ENCODE assay signal across 8 cellular contexts in the genomic region with DNA sequence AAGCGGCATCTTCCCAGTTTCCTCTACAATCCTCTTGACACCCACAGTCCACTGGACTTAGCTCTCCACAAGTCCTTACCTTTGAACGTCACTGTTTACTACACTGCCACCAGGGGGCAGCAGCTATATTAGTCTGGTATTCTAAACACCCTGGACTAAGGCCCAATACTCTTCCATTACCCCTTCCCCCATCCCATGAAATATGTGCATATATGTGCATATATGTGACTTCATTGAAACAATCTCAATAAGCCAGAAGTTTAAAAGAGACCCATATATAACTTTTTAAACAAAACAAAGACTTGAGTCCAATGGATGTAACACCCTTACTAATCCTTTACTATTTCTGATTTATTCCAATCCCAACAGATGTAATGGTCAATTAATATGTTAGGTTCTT. TPM values are rescaled to one million over a fixed set of nuclear protein-coding genes. Genes with fewer than 3 reads are reported as not detected.
DNase-seq lines count a peak whose midpoint lies in the region; ATAC-seq and TF ChIP-seq lines count a peak whose summit lies in the region.

No MANE protein-coding gene starts in this region.

- H3K36me3 ChIP-seq in right lobe of liver, result no peaks in the 10 kb centered on the region

- peak; percentile 97 for ATAC-seq in GM18909 (IDR thresholded peaks at IDR 0.05; ENCODE audit: poor library complexity, unreplicated experiment)
- peak; percentile 96 for ATAC-seq in HG03139 (IDR thresholded peaks at IDR 0.05; ENCODE audit: unreplicated experiment)
- peak; percentile 70 to 72 for ATAC-seq in activated CD4-positive, CD25-positive, alpha-beta regulatory T cell treated with anti-CD3 and anti-CD28 coated beads, Interleukin-2, amount 50 U/mL, for 24 hours
- peak; percentile 98 for ATAC-seq in right lobe of liver

- peak; percentile 73 to 85 (median 82) for TF ChIP-seq CTCF in right lobe of liver (IDR thresholded peaks at IDR 0.05)

- H3K4me3 ChIP-seq in right lobe of liver, result no peak overlapping the region

- H3K27ac ChIP-seq in right lobe of liver, result no peak overlapping the region

- no peak for TF ChIP-seq POLR2A in right lobe of liver (IDR thresholded peaks at IDR 0.05)

- intact Hi-C loops in right lobe of liver (cut with DNase I), result no loop called here

- H3K9me3 ChIP-seq in right lobe of liver, result no peaks in the 10 kb centered on the region

- no peaks in the 10 kb centered on the region for H3K27me3 ChIP-seq in right lobe of liver

- WGBS in right lobe of liver (ENCODE audit: insufficient coverage, low coverage, low lambda C conversion rate, missing lambda C conversion rate), result 16% methylated on average over 2 of the region's 2 CpGs

- H3K4me1 ChIP-seq in right lobe of liver, result peaks cover 0 to 5% (median 0%) of the 10 kb centered on the region in 4 donors

- peak; percentile 72 for DNase-seq in AG20443 (ENCODE audit: low spot score)
- DNase-seq in NCI-H226, result peak; percentile 16
- peak; percentile 76 for DNase-seq in cerebellar cortex (ENCODE audit: low spot score)
- DNase-seq in right lobe of liver, result peak; percentile 65 to 79 (median 72)
- DNase-seq in stimulated activated CD8-positive, alpha-beta memory T cell treated with anti-CD3 and anti-CD28 coated beads, Interleukin-15, amount 100 ng/mL, for 24 hours (ENCODE audit: low read depth), result peak; percentile 47

RNA-seq across cellular contexts. Expression of gene GGACT, which starts 15.5 kb away (rescaled TPM):
- 1 to 10 TPM; 4.7 to 9.0 (median 5.9) TPM for total RNA-seq in right lobe of liver

Comparison
In these comparisons a context has a peak if more than half of its experiments do, and no peak if none do; other contexts are left out.
1. DNase-seq: peak in every context shown above with its lines; median percentile 76 in cerebellar cortex; 72 in AG20443; 72 in right lobe of liver; 47 in stimulated activated CD8-positive, alpha-beta memory T cell treated with anti-CD3 and anti-CD28 coated beads, Interleukin-15, amount 100 ng/mL, for 24 hours; 16 in NCI-H226.